3 cellular contexts compared by ENCODE assay signal in the genomic region with DNA sequence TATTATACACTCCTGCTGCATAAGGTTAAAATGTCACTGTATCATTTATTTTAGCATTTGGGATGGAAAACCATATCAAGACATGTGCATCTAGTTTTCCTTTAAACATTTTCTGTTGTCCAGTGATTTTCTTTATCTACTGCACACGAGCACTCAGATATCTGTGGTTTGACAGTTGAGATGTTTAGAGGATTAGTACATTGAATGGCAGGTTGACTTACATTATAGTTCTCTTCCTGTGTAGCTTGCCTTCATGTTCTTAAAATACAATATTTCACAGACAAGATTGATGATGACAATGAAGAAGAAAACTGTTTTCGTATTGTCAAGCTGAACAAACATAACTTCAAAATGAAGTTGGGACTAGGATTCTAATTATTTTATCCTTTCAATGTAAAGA.
"Had no signal": no experiment of that assay in that cellular context is flagged by ENCODE, and none has a peak within 500 bp of the region (broad histone marks: within the 10 kb centered on the region; RNA-seq: fewer than 3 reads in every experiment).

No MANE protein-coding gene starts in this region.

- H3K4me3 ChIP-seq: GM12878 had no signal

- DNase-seq: GDM1, GF-D8 had no signal

- ATAC-seq: GM12878 had no signal
